ENCODE assay signal across 28 cellular contexts in genomic region chr7:132243463-132243862, GRCh38.
"Had no signal": no experiment of that assay in that cellular context is flagged by ENCODE, and none has a peak within 500 bp of the region (broad histone marks: within the 10 kb centered on the region; RNA-seq: fewer than 3 reads in every experiment).

No MANE protein-coding gene starts in this region.

- H3K4me1 ChIP-seq: colonic mucosa, esophagus muscularis mucosa, right lobe of liver, stomach, vagina had no signal

- H3K9me3 ChIP-seq: colonic mucosa, esophagus muscularis mucosa, neutrophil, right lobe of liver, suprapubic skin, transverse colon, vagina had no signal

- H3K4me3 ChIP-seq: colonic mucosa, dorsolateral prefrontal cortex, esophagus muscularis mucosa, heart right ventricle, right lobe of liver, stomach, suprapubic skin, transverse colon, vagina had no signal

- ATAC-seq: activated CD4-positive, alpha-beta T cell treated with anti-CD3 and anti-CD28 coated beads for 36 hours; activated T-cell treated with anti-CD3 and anti-CD28 coated beads, Interleukin-2, amount 50 U/mL, for 4 hours; heart right ventricle; left cardiac atrium; right lobe of liver; stimulated activated memory B cell treated with anti-CD40 and anti-IgM and Interleukin-4, amounts not matched to agents 10 μg/mL and 1 μg/mL and 100 μg/mL, for 72 hours had no signal

- H3K27me3 ChIP-seq: brain microvascular endothelial cell, colonic mucosa, dorsolateral prefrontal cortex, esophagus muscularis mucosa, heart right ventricle, neutrophil, right lobe of liver, stomach, suprapubic skin, transverse colon, vagina had no signal

- DNase-seq: activated B cell treated with CpG ODN at 0.5 μM for 24 hours; activated CD4-positive, alpha-beta T cell treated with anti-CD3 and anti-CD28 coated beads for 36 hours; activated CD4-positive, alpha-beta T cell treated with anti-CD3 and anti-CD28 coated beads, Interleukin-2, amount 50 U/mL, for 4 hours; activated CD8-positive, alpha-beta memory T cell treated with anti-CD3 and anti-CD28 coated beads for 24 hours; activated CD8-positive, alpha-beta memory T cell treated with anti-CD3 and anti-CD28 coated beads, Interleukin-2, amount 50 U/mL, for 4 hours; activated effector memory CD4-positive, alpha-beta T cell treated with Interleukin-2 at 50 U/mL for 16 hours; activated naive CD4-positive, alpha-beta T cell treated with anti-CD3 and anti-CD28 coated beads for 36 hours; activated naive CD8-positive, alpha-beta T cell treated with anti-CD3 and anti-CD28 coated beads, Interleukin-2, amount 10 ng/mL, durations not matched to agents 7 days and 5 days; activated T-cell treated with anti-CD3 and anti-CD28 coated beads, Interleukin-2, amount 50 U/mL, for 4 hours; brain microvascular endothelial cell; colonic mucosa; dorsolateral prefrontal cortex; foreskin fibroblast; heart right ventricle; islet precursor cell; left cardiac atrium; posterior cingulate gyrus; right lobe of liver; small intestine; stimulated activated CD4-positive, alpha-beta T cell treated with anti-CD3 and anti-CD28 coated beads, Interleukin-15, amount 100 ng/mL, for 24 hours; stomach; T1000; transverse colon had no signal

- H3K27ac ChIP-seq: brain microvascular endothelial cell, colonic mucosa, dorsolateral prefrontal cortex, esophagus muscularis mucosa, heart right ventricle, neutrophil, right lobe of liver, stomach, suprapubic skin, transverse colon, vagina had no signal

- H3K36me3 ChIP-seq: brain microvascular endothelial cell, colonic mucosa, esophagus muscularis mucosa, heart right ventricle, neutrophil, right lobe of liver, stomach, suprapubic skin, transverse colon, vagina had no signal
